In genomic region chr22:43090130-43090789, GRCh38 we compare ENCODE assay signal across 1 cellular context.
TF ChIP-seq lines count a peak whose summit lies in the region.

No MANE protein-coding gene starts in this region.

TF ChIP-seq in GM12878, 131 proteins besides CTCF, POLR2A, EP300 and RAD21:
- TF ChIP-seq CUX1 (IDR thresholded peaks at IDR 0.05; ENCODE audit: insufficient replicate concordance, low read depth, low read length) (no peak), MLLT1 (IDR thresholded peaks at IDR 0.05) (no peak), RBBP5 (conservative IDR thresholded peaks at IDR 0.05) (no peak), E2F4 (IDR thresholded peaks at IDR 0.05; ENCODE audit: low read depth, low read length) (no peak), IRF3 (IDR thresholded peaks at IDR 0.05) (no peak), CBX5 (IDR thresholded peaks at IDR 0.05; ENCODE audit: low read depth) (no peak), ZNF207 (IDR thresholded peaks at IDR 0.05; ENCODE audit: borderline replicate concordance) (no peak), RELB (IDR thresholded peaks at IDR 0.05; ENCODE audit: low read depth) (no peak), SPI1 (IDR thresholded peaks at IDR 0.05; ENCODE audit: borderline replicate concordance, insufficient read depth, low read depth, low read length) (peak; percentile 33; the same call in 1 of the 2 replicates), YY1 (IDR thresholded peaks at IDR 0.05; ENCODE audit: low read depth, low read length) (peak; percentile 31; the same call in 1 of the 2 replicates), SMC3 (IDR thresholded peaks at IDR 0.05; ENCODE audit: borderline replicate concordance, low read length) (peak; percentile 59; the same call in 1 of the 2 replicates), CREM (IDR thresholded peaks at IDR 0.05; ENCODE audit: low read depth) (0 out of 2 replicates have a peak, but pooled peaks have one; percentile 31), TARDBP (IDR thresholded peaks at IDR 0.05; ENCODE audit: borderline replicate concordance) (no peak), DPF2 (IDR thresholded peaks at IDR 0.05) (no peak), RCOR1 (conservative IDR thresholded peaks at IDR 0.05; ENCODE audit: low read depth, low read length) (no peak), RUNX3 (IDR thresholded peaks at IDR 0.05; ENCODE audit: low read length) (peak; percentile 54; the same call in 1 of the 2 replicates), FOXK2 (IDR thresholded peaks at IDR 0.05) (no peak), CBX3 (IDR thresholded peaks at IDR 0.05; ENCODE audit: borderline replicate concordance, low read depth) (no peak), TCF3 (IDR thresholded peaks at IDR 0.05; ENCODE audit: borderline replicate concordance, insufficient read depth, low read depth, low read length) (no peak)
